Comparison of ENCODE assay signal across 10 cellular contexts in the genomic region with DNA sequence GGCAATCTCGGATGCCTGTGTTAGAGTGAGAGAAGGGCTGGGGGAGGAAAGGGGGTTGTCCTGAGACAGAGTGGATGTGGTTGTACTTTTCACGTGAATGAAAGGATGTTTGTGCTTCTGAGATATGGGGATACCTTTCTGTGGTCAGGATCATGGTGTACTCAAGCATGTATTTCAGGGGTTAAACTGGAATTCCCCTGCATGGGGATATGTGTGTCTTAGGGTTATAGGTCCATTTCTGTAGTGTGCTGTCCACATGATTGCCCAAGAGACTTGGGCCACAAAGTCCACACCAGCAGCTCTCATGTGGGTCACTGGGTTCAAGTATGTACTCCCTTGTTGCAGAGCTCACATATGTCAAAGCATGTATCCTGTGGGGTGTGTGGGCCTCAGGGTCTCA. TPM values are rescaled to one million over a fixed set of nuclear protein-coding genes. Genes with fewer than 3 reads are reported as not detected.
A peak's percentile ranks its signal among the peaks of the same experiment; 100 is the strongest.
DNase-seq lines count a peak whose midpoint lies in the region; ATAC-seq, FAIRE-seq and TF ChIP-seq lines count a peak whose summit lies in the region.
"Had no signal": no experiment of that assay in that cellular context is flagged by ENCODE, and none has a peak within 500 bp of the region (broad histone marks: within the 10 kb centered on the region; RNA-seq: fewer than 3 reads in every experiment).

No MANE protein-coding gene starts in this region.

- intact Hi-C loops in OCI-LY7 (cut with micrococcal nuclease; ENCODE audit: unreplicated experiment): no loop called here

- H3K4me1 Mint-ChIP-seq in neural progenitor cell: peaks cover 75% of the 10 kb centered on the region

- H3K27ac Mint-ChIP-seq in neural progenitor cell: peak overlapping the region; percentile 61

- TF ChIP-seq CTCF in OCI-LY7 (conservative IDR thresholded peaks at IDR 0.05; ENCODE audit: low read length) (no peak), neural progenitor cell (IDR thresholded peaks at IDR 0.05) (no peak)

- CTCF ChIA-PET in OCI-LY7 (lab: Charles Lee; ENCODE audit: unreplicated experiment): interaction anchor here (0.6 to 1.2 kb wide), 2 partner anchors 16 to 20 kb away, joined by 3 to 14 read pairs; no protein-coding TSS in a partner anchor

- H3K9ac ChIP-seq in neural progenitor cell: no peak overlapping the region
- H3K9ac ChIP-seq: parathyroid adenoma had no signal

- H3K9me3 ChIP-seq in OCI-LY7 (ENCODE audit: low read length): no peaks in the 10 kb centered on the region
- H3K9me3 ChIP-seq in effector memory CD4-positive, alpha-beta T cell (ENCODE audit: control insufficient read depth, low read length): no peaks in the 10 kb centered on the region
- H3K9me3 ChIP-seq in neural progenitor cell (ENCODE audit: low read depth): no peaks in the 10 kb centered on the region

- peak overlapping the region; percentile 68 for H3K4me3 ChIP-seq in OCI-LY7 (ENCODE audit: low read depth, low read length, poor library complexity, severe bottlenecking)
- no peak overlapping the region for H3K4me3 ChIP-seq in effector memory CD4-positive, alpha-beta T cell (ENCODE audit: insufficient read depth, low read depth, low read length, poor library complexity, severe bottlenecking)
- peak overlapping the region; percentile 52 for H3K4me3 ChIP-seq in neural progenitor cell

- H3K4me3 Mint-ChIP-seq in neural progenitor cell: peak overlapping the region; percentile 94

- H3K27ac ChIP-seq in OCI-LY7 (ENCODE audit: low read depth, low read length, poor library complexity, severe bottlenecking) (peak overlapping the region; percentile 64), neural progenitor cell (peak overlapping the region; percentile 32)
- H3K27ac ChIP-seq in effector memory CD4-positive, alpha-beta T cell (ENCODE audit: insufficient read depth, low read length, poor library complexity, severe bottlenecking): peak overlapping the region; percentile 89
- H3K27ac ChIP-seq: parathyroid adenoma had no signal

- peaks cover 8% of the 10 kb centered on the region for H3K27me3 Mint-ChIP-seq in neural progenitor cell (ENCODE audit: insufficient read depth, low read depth)

- TF ChIP-seq POLR2A in GM12892 (IDR thresholded peaks at IDR 0.05; ENCODE audit: low read depth, low read length): no peak

- peaks cover 4% of the 10 kb centered on the region; the same call in 1 of the 2 replicates for H3K36me3 ChIP-seq in OCI-LY7 (ENCODE audit: insufficient read depth, low read length)
- peaks cover 4% of the 10 kb centered on the region for H3K36me3 ChIP-seq in effector memory CD4-positive, alpha-beta T cell (ENCODE audit: control insufficient read depth, insufficient read depth, low read length)
- no peaks in the 10 kb centered on the region for H3K36me3 ChIP-seq in neural progenitor cell

- H3K27me3 ChIP-seq in effector memory CD4-positive, alpha-beta T cell (replicated peaks; ENCODE audit: control insufficient read depth, insufficient read depth, low read length, poor library complexity, severe bottlenecking): no peaks in the 10 kb centered on the region
- H3K27me3 ChIP-seq in neural progenitor cell: no peaks in the 10 kb centered on the region

- H3K79me2 ChIP-seq in OCI-LY7 (ENCODE audit: insufficient read depth, low read depth, low read length): peaks cover 5% of the 10 kb centered on the region; the same call in 1 of the 2 replicates
- peaks cover 89% of the 10 kb centered on the region for H3K79me2 ChIP-seq in neural progenitor cell (ENCODE audit: low read depth)

- ATAC-seq in GM21367 (IDR thresholded peaks at IDR 0.05; ENCODE audit: unreplicated experiment) (no peak), HG03135 (IDR thresholded peaks at IDR 0.05; ENCODE audit: unreplicated experiment) (no peak), HG02571 (IDR thresholded peaks at IDR 0.05; ENCODE audit: unreplicated experiment) (no peak)

- POLR2A ChIA-PET in OCI-LY7 (lab: Charles Lee): interaction anchor here (0.6 to 1.7 kb wide), 9 partner anchors 9 to 180 kb away, joined by 3 to 8 read pairs (median 5); partner anchors contain the start of genes CUTA, RPS18, SYNGAP1 and VPS52

- DNase-seq in GM12892 (ENCODE audit: insufficient read length) (no peak), OCI-LY7 (ENCODE audit: low spot score) (no peak), neural progenitor cell (ENCODE audit: low spot score) (no peak)
- DNase-seq in effector memory CD4-positive, alpha-beta T cell: no peak
- DNase-seq: trophoblast cell had no signal

- no peak overlapping the region for H2AFZ ChIP-seq in OCI-LY7 (ENCODE audit: low read length)
- no peak overlapping the region for H2AFZ ChIP-seq in neural progenitor cell (replicated peaks)
- H2AFZ ChIP-seq: parathyroid adenoma had no signal

- H3K36me3 Mint-ChIP-seq in neural progenitor cell: peaks cover 7% of the 10 kb centered on the region

- peaks cover 74% of the 10 kb centered on the region for H3F3A ChIP-seq in neural progenitor cell (ENCODE audit: low read depth)

- H3K9me2 ChIP-seq in OCI-LY7 (ENCODE audit: insufficient read depth, low read length): no peaks in the 10 kb centered on the region

- BruUV-seq in OCI-LY7 (replicated peaks; lab: Mats Ljungman, UMichigan): no TSS peak

- H3K4me2 ChIP-seq in OCI-LY7 (ENCODE audit: low read length) (peak overlapping the region; percentile 98), neural progenitor cell (peak overlapping the region; percentile 97)

- H3K9me3 Mint-ChIP-seq in neural progenitor cell: no peaks in the 10 kb centered on the region

- H3K4me1 ChIP-seq in OCI-LY7 (ENCODE audit: insufficient read depth, low read length, poor library complexity, severe bottlenecking) (peaks cover 68% of the 10 kb centered on the region), neural progenitor cell (peaks cover 66% of the 10 kb centered on the region)
- H3K4me1 ChIP-seq in effector memory CD4-positive, alpha-beta T cell (ENCODE audit: control insufficient read depth, insufficient read depth, low read length, poor library complexity, severe bottlenecking): peaks cover 48% of the 10 kb centered on the region

- H4K20me1 ChIP-seq in OCI-LY7 (ENCODE audit: insufficient read depth, low read length) (no peaks in the 10 kb centered on the region), neural progenitor cell (ENCODE audit: low read depth) (peaks cover 65% of the 10 kb centered on the region)

- FAIRE-seq in GM12892 (lab: Jason Lieb, UNC): peak; percentile 86
- FAIRE-seq: H54 had no signal

RNA-seq across cellular contexts. Expression of gene SYNGAP1, which starts 10.5 kb away (rescaled TPM):
- 4.8 TPM for polyA plus RNA-seq in GM12892 (2012; ENCODE audit: missing spikeins)
- 5.4 and 5.6 TPM in 2 replicates for total RNA-seq in OCI-LY7 (2014; rRNA removed; shearing (Covaris generic))
- total RNA-seq in OCI-LY7 (2022) (30.7 and 32.3 TPM in 2 replicates), neural progenitor cell (ENCODE audit: low replicate concordance) (14.1 and 29.7 TPM in 2 replicates)

RNA-seq across cellular contexts. Expression of gene CUTA, which starts 12.4 kb away (rescaled TPM):
- 154 TPM for polyA plus RNA-seq in GM12892 (2012; ENCODE audit: missing spikeins)
- total RNA-seq in OCI-LY7 (2014; rRNA removed; shearing (Covaris generic)): 147 and 164 TPM in 2 replicates
- total RNA-seq in OCI-LY7 (2022) (165 and 175 TPM in 2 replicates), neural progenitor cell (ENCODE audit: low replicate concordance) (118 and 186 TPM in 2 replicates)

RNA-seq across cellular contexts. Expression of gene PHF1, which starts 19.5 kb away (rescaled TPM):
- polyA plus RNA-seq in GM12892 (2012; ENCODE audit: missing spikeins): 17.4 TPM
- 19.9 and 21.4 TPM in 2 replicates for total RNA-seq in OCI-LY7 (2014; rRNA removed; shearing (Covaris generic))
- 30.2 and 35.0 TPM in 2 replicates for total RNA-seq in OCI-LY7 (2022)
- total RNA-seq in neural progenitor cell (ENCODE audit: low replicate concordance): 25.6 and 55.8 TPM in 2 replicates

RNA-seq across cellular contexts. Expression of gene ZBTB9, which starts 24.0 kb away (rescaled TPM):
- polyA plus RNA-seq in GM12892 (2012; ENCODE audit: missing spikeins): 6.1 TPM
- total RNA-seq in OCI-LY7 (2014; rRNA removed; shearing (Covaris generic)): 7.7 and 11.2 TPM in 2 replicates
- total RNA-seq in OCI-LY7 (2022) (6.8 and 7.3 TPM in 2 replicates), neural progenitor cell (ENCODE audit: low replicate concordance) (10.2 and 12.7 TPM in 2 replicates)

RNA-seq across cellular contexts. Expression of gene KIFC1, which starts 38.7 kb away (rescaled TPM):
- polyA plus RNA-seq in GM12892 (2012; ENCODE audit: missing spikeins): 29.9 TPM
- 133 and 138 TPM in 2 replicates for total RNA-seq in OCI-LY7 (2014; rRNA removed; shearing (Covaris generic))
- total RNA-seq in OCI-LY7 (2022) (167 and 176 TPM in 2 replicates), neural progenitor cell (ENCODE audit: low replicate concordance) (93.9 and 179 TPM in 2 replicates)

Comparison
In these comparisons a context has a peak if more than half of its experiments do, and no peak if none do; other contexts are left out.
1. H3K27ac ChIP-seq: peak in every context shown above with its lines; median percentile 89 in effector memory CD4-positive, alpha-beta T cell; 64 in OCI-LY7; 32 in neural progenitor cell.